In genomic region chr2:240146141-240146561, GRCh38 we compare ENCODE assay signal across 26 cellular contexts. TPM values are rescaled to one million over a fixed set of nuclear protein-coding genes. Genes with fewer than 3 reads are reported as not detected.
A peak's percentile ranks its signal among the peaks of the same experiment; 100 is the strongest.
DNase-seq lines count a peak whose midpoint lies in the region; ATAC-seq and TF ChIP-seq lines count a peak whose summit lies in the region.
"Had no signal": no experiment of that assay in that cellular context is flagged by ENCODE, and none has a peak within 500 bp of the region (broad histone marks: within the 10 kb centered on the region; RNA-seq: fewer than 3 reads in every experiment).

No MANE protein-coding gene starts in this region.

- H3K27ac Mint-ChIP-seq in activated CD8-positive, alpha-beta T cell treated with anti-CD3 and anti-CD28 coated beads for 36 hours, result no peak overlapping the region
- H3K27ac Mint-ChIP-seq: HFFc6 had no signal

- H3K27me3 ChIP-seq in right cardiac atrium (ENCODE audit: control insufficient read depth, insufficient read depth), result no peaks in the 10 kb centered on the region
- H3K27me3 ChIP-seq in heart right ventricle, result peaks cover 0 to 65% (median 27%) of the 10 kb centered on the region in 7 donors
- H3K27me3 ChIP-seq in neuronal stem cell (ENCODE audit: control insufficient read depth in 3 of 3, insufficient read depth in 3 of 3, low read depth in 1 of 3, low read length in 3 of 3), result peaks cover 0 to 17% (median 3%) of the 10 kb centered on the region in 3 experiments
- no peaks in the 10 kb centered on the region for H3K27me3 ChIP-seq in testis

- H3K9ac ChIP-seq in neuronal stem cell (ENCODE audit: low read depth, low read length, poor library complexity), result no peak overlapping the region
- H3K9ac ChIP-seq: GM23248 had no signal

- no peak overlapping the region for H2BK120ac ChIP-seq in neuronal stem cell (ENCODE audit: low read depth, low read length)

- H3K18ac ChIP-seq in neuronal stem cell (ENCODE audit: low read length), result peak overlapping the region; percentile 2

- H3K27me3 Mint-ChIP-seq in activated CD8-positive, alpha-beta T cell treated with anti-CD3 and anti-CD28 coated beads for 36 hours, result peaks cover 7% of the 10 kb centered on the region

- H4K91ac ChIP-seq in neuronal stem cell (ENCODE audit: low read depth, low read length, poor library complexity), result no peak overlapping the region

- no peak overlapping the region for H4K8ac ChIP-seq in neuronal stem cell (ENCODE audit: low read depth, low read length)

- no peaks in the 10 kb centered on the region for H3K4me1 Mint-ChIP-seq in activated CD8-positive, alpha-beta T cell treated with anti-CD3 and anti-CD28 coated beads for 36 hours (ENCODE audit: low read depth)

- H3K4ac ChIP-seq in neuronal stem cell (ENCODE audit: low read length), result no peak overlapping the region

- no peaks in the 10 kb centered on the region for H3K36me3 Mint-ChIP-seq in activated CD8-positive, alpha-beta T cell treated with anti-CD3 and anti-CD28 coated beads for 36 hours (ENCODE audit: low read depth)

- CTCF ChIA-PET in activated CD8-positive, alpha-beta T cell treated with anti-CD3 and anti-CD28 coated beads for 36 hours (lab: Charles Lee), result interaction anchor here (1.3 to 6.2 kb wide), 3 partner anchors 31 to 86 kb away, joined by 3 to 100 read pairs (median 25); no protein-coding TSS in a partner anchor

- H2BK5ac ChIP-seq in neuronal stem cell (ENCODE audit: low read length), result no peak overlapping the region

- no peak overlapping the region for H3K23ac ChIP-seq in neuronal stem cell (ENCODE audit: low read depth, low read length, poor library complexity)

- no peaks in the 10 kb centered on the region for H3K4me1 ChIP-seq in right cardiac atrium (ENCODE audit: control insufficient read depth, insufficient read depth, low read length)
- H3K4me1 ChIP-seq in heart right ventricle, result peaks cover 0 to 7% (median 0%) of the 10 kb centered on the region in 9 donors
- peaks cover 0 to 2% of the 10 kb centered on the region in 2 donors for H3K4me1 ChIP-seq in neuronal stem cell (ENCODE audit: control insufficient read depth in 2 of 2, insufficient read depth in 1 of 2, low read depth in 1 of 2, low read length in 2 of 2)
- H3K4me1 ChIP-seq in testis, result no peaks in the 10 kb centered on the region
- H3K4me1 ChIP-seq: HAP-1 had no signal

- intact Hi-C loops in right cardiac atrium (cut with DNase I), result loop anchor here in 1 of 4 donors (10.0 kb wide), 1 partner anchor 1111 kb away; no protein-coding TSS in a partner anchor
- intact Hi-C loops in heart right ventricle (cut with DNase I), result loop anchor here in 6 of 10 donors (10.0 kb wide), 2 partner anchors 1101 to 1111 kb away; no protein-coding TSS in a partner anchor
- intact Hi-C loops in testis (cut with DNase I; ENCODE audit: low total_unique reads), result no loop called here
- intact Hi-C loops in activated CD8-positive, alpha-beta T cell treated with anti-CD3 and anti-CD28 coated beads for 36 hours (cut with micrococcal nuclease), result no loop called here

- H2AFZ ChIP-seq in neuronal stem cell (ENCODE audit: low read length), result no peak overlapping the region
- H2AFZ ChIP-seq: GM23248 had no signal

- TF ChIP-seq POLR2A in testis (IDR thresholded peaks at IDR 0.05), result no peak

- POLR2A ChIA-PET in activated CD8-positive, alpha-beta T cell treated with anti-CD3 and anti-CD28 coated beads for 36 hours (lab: Charles Lee), result no interaction called here

- H3K36me3 ChIP-seq in heart right ventricle (no peaks in the 10 kb centered on the region), neuronal stem cell (replicated peaks in 1 of 2; ENCODE audit: control insufficient read depth in 2 of 2, insufficient read depth in 2 of 2, low read length in 2 of 2) (peaks cover 0 to 3% of the 10 kb centered on the region in 2 donors), testis (ENCODE audit: low read depth, missing control alignments) (no peaks in the 10 kb centered on the region)
- H3K36me3 ChIP-seq: HAP-1 had no signal

- H3K9me3 ChIP-seq in right cardiac atrium (ENCODE audit: control insufficient read depth, low read length) (no peaks in the 10 kb centered on the region), heart right ventricle (no peaks in the 10 kb centered on the region), neuronal stem cell (replicated peaks in 1 of 2; ENCODE audit: control insufficient read depth in 2 of 2, insufficient read depth in 1 of 2, low read depth in 1 of 2, low read length in 2 of 2) (no peaks in the 10 kb centered on the region), testis (no peaks in the 10 kb centered on the region)
- H3K9me3 ChIP-seq: HAP-1 had no signal

- H3K79me1 ChIP-seq in neuronal stem cell (ENCODE audit: low read depth, low read length), result peaks cover 2% of the 10 kb centered on the region

- no peak overlapping the region for H3K4me3 Mint-ChIP-seq in activated CD8-positive, alpha-beta T cell treated with anti-CD3 and anti-CD28 coated beads for 36 hours
- H3K4me3 Mint-ChIP-seq: HFFc6 had no signal

- H2BK15ac ChIP-seq in neuronal stem cell (ENCODE audit: low read length), result no peak overlapping the region

- no peak overlapping the region for H2AK5ac ChIP-seq in neuronal stem cell (ENCODE audit: low read depth, low read length)

- DNase-seq in DMS 273 (lab: John Stamatoyannopoulos, UW; ENCODE audit: unreplicated experiment) (peak; percentile 68), DMS 273 treated with DMSO at 0.1 percent for 48 hours (lab: John Stamatoyannopoulos, UW) (no peak), right cardiac atrium (peak in 2 of 3 donors; percentile 40 to 52), heart right ventricle (no peak), cerebellar cortex (ENCODE audit: low spot score) (peak; percentile 68), neuronal stem cell (ENCODE audit: low spot score) (no peak), testis (no peak)
- no peak for DNase-seq in activated CD8-positive, alpha-beta T cell treated with anti-CD3 and anti-CD28 coated beads for 36 hours
- DNase-seq: DMS53, GM23248, HFFc6, Kasumi-1, NCI-H1092 treated with DMSO at 0.1 percent for 48 hours, NCI-H1436 treated with DMSO at 0.1 percent for 48 hours, NCI-H187 treated with DMSO at 0.1 percent for 48 hours, NCI-H446 treated with DMSO at 0.1 percent for 48 hours, NCI-H526, PC-3, Right ventricle myocardium superior had no signal

- no peak overlapping the region for H3K27ac ChIP-seq in right cardiac atrium (ENCODE audit: low read length)
- H3K27ac ChIP-seq in heart right ventricle, result no peak overlapping the region
- H3K27ac ChIP-seq in neuronal stem cell (replicated peaks; ENCODE audit: low read length), result no peak overlapping the region
- no peak overlapping the region for H3K27ac ChIP-seq in testis
- H3K27ac ChIP-seq: 22Rv1, GM23248 had no signal

- H3K4me2 ChIP-seq in neuronal stem cell (ENCODE audit: insufficient read depth, low read length, poor library complexity, severe bottlenecking), result no peak overlapping the region

- ATAC-seq in right cardiac atrium (no peak), heart right ventricle (no peak)
- no peak for ATAC-seq in activated CD8-positive, alpha-beta T cell treated with anti-CD3 and anti-CD28 coated beads for 36 hours
- ATAC-seq: HepG2, PC-3 had no signal

- TF ChIP-seq CTCF in heart right ventricle (IDR thresholded peaks at IDR 0.05) (no peak), testis (IDR thresholded peaks at IDR 0.05) (no peak)
- no peak for TF ChIP-seq CTCF in activated CD8-positive, alpha-beta T cell treated with anti-CD3 and anti-CD28 coated beads for 36 hours (IDR thresholded peaks at IDR 0.05)

- H3K4me3 ChIP-seq in right cardiac atrium (ENCODE audit: low read length) (no peak overlapping the region), heart right ventricle (no peak overlapping the region), neuronal stem cell (ENCODE audit: low read length in 2 of 2) (no peak overlapping the region), testis (no peak overlapping the region)
- H3K4me3 ChIP-seq: GM23248, HAP-1 had no signal

- H3K9me3 Mint-ChIP-seq in activated CD8-positive, alpha-beta T cell treated with anti-CD3 and anti-CD28 coated beads for 36 hours, result no peaks in the 10 kb centered on the region

- WGBS in right cardiac atrium, result 29% methylated on average over 10 of the region's 10 CpGs
- 31 to 37% methylated on average over 10 of the region's 10 CpGs for WGBS in heart right ventricle, 2 donors
- no CpG with 5 or more reads among the region's 10 CpGs for WGBS in neuronal stem cell (ENCODE audit: extremely low coverage in 2 of 2, insufficient read length in 2 of 2, insufficient replicate concordance in 1 of 2), 2 donors
- WGBS in testis, 2 donors, result 52 to 59% methylated on average over 8 to 10 of the region's 10 CpGs

- no peak overlapping the region for H2BK12ac ChIP-seq in neuronal stem cell (ENCODE audit: low read length)

- no peak overlapping the region for H3K14ac ChIP-seq in neuronal stem cell (ENCODE audit: low read length)

RNA-seq across cellular contexts. Expression of gene OTOS, which starts 5.7 kb away (rescaled TPM):
- not detected for total RNA-seq in right cardiac atrium
- polyA plus RNA-seq in right cardiac atrium, result not detected
- total RNA-seq in heart right ventricle, result not detected
- polyA plus RNA-seq in heart right ventricle, result not detected
- 0.08 TPM for polyA plus RNA-seq in neuronal stem cell (2013, experiment 1 of 2)
- not detected for polyA plus RNA-seq in neuronal stem cell (2013, experiment 2 of 2)
- total RNA-seq in testis, result 1 to 10 TPM in 1 of 2 donors, not detected in 1; 1.5 TPM
- polyA plus RNA-seq in testis (ENCODE audit: insufficient read depth, low read depth, low replicate concordance), result 1.2 TPM
- total RNA-seq in activated CD8-positive, alpha-beta T cell treated with anti-CD3 and anti-CD28 coated beads for 36 hours, result not detected
- total RNA-seq: GM23248, HepG2, HT1080, M059J, PC-3, Right ventricle myocardium superior, SK-MEL-5 had no signal
- polyA plus RNA-seq: BJ, GM23248, HepG2 had no signal

RNA-seq across cellular contexts. Expression of gene COPS9, which starts 10.0 kb away (rescaled TPM):
- total RNA-seq in right cardiac atrium (100 to 1,000 TPM; 172 to 220 (median 185) TPM), heart right ventricle (100 to 1,000 TPM; 135 to 229 (median 165) TPM), testis (100 to 1,000 TPM; 170 to 201 TPM)
- polyA plus RNA-seq in right cardiac atrium (618 TPM), heart right ventricle (100 to 1,000 TPM; 291 to 495 TPM), testis (ENCODE audit: insufficient read depth, low read depth, low replicate concordance) (167 TPM)
- 234 TPM for polyA plus RNA-seq in neuronal stem cell (2013, experiment 1 of 2)
- 225 TPM for polyA plus RNA-seq in neuronal stem cell (2013, experiment 2 of 2)
- 100 to 1,000 TPM; 107 to 120 TPM for total RNA-seq in activated CD8-positive, alpha-beta T cell treated with anti-CD3 and anti-CD28 coated beads for 36 hours

Comparison
In these comparisons a context has a peak if more than half of its experiments do, and no peak if none do; other contexts are left out.
1. DNase-seq: peak in DMS 273 (single experiment), right cardiac atrium (2 of 3) and cerebellar cortex (single experiment); none in DMS 273 treated with DMSO at 0.1 percent for 48 hours (single experiment), heart right ventricle (0 of 2), neuronal stem cell (single experiment), testis (single experiment) and activated CD8-positive, alpha-beta T cell treated with anti-CD3 and anti-CD28 coated beads for 36 hours (single experiment).
2. intact Hi-C loops: an anchor here in heart right ventricle (10.0 kb wide); none called in testis and activated CD8-positive, alpha-beta T cell treated with anti-CD3 and anti-CD28 coated beads for 36 hours.